Comparison of ENCODE assay signal across 8 cellular contexts in the genomic region with DNA sequence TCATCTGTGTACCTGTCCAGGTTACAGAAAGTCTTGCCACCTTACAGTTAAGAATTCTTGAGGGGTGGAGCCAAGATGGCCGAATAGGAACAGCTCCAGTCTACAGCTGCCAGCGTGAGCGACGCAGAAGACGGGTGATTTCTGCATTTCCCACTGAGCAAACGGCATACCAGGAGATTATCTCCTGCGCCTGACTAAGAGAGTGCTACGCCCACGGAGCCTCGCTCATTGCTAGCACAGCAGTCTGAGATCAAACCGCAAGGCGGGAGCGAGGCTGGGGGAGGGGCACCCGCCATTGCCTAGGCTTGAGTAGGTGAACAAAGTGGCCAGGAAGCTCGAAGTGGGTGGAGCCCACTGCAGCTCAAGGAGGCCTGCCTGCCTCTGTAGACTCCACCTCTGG.
DNase-seq lines count a peak whose midpoint lies in the region; ATAC-seq, FAIRE-seq and TF ChIP-seq lines count a peak whose summit lies in the region.
"Not testable (repeated sequence)": the region's sequence is repeated elsewhere in the genome, so short reads cannot be mapped to it uniquely, and the experiment has no call there.

No MANE protein-coding gene starts in this region.

- DNase-seq in A673 (ENCODE audit: low spot score) (peak; percentile 93), GM23338 (ENCODE audit: low spot score) (peak; percentile 53), NT2/D1 (ENCODE audit: low read depth, low spot score) (peak; percentile 43), fibroblast of pulmonary artery (ENCODE audit: low read depth) (peak; percentile 6), mesendoderm (peak; percentile 53)
- not testable (repeated sequence) for DNase-seq in K562 (ENCODE audit: extremely low read depth in 1 of 4, low spot score in 3 of 4); smooth muscle cell (lab: John Stamatoyannopoulos, UW; ENCODE audit: unreplicated experiment)

- H3K4me3 Mint-ChIP-seq in GM23338 = peak overlapping the region; percentile 51; the same call in 2 of the 3 replicates

- H2AFZ ChIP-seq in GM23338; K562 (ENCODE audit: low read depth, low read length); smooth muscle cell (ENCODE audit: low read depth): not testable (repeated sequence)

- POLR2A ChIA-PET in A673 (lab: Charles Lee; ENCODE audit: low non-redundant PET); K562 (lab: Yijun Ruan, JAX): not testable (repeated sequence)

- not testable (repeated sequence) for H4K5ac ChIP-seq in mesendoderm (ENCODE audit: low read length)

- not testable (repeated sequence) for H4K8ac ChIP-seq in mesendoderm (ENCODE audit: low read depth, low read length)

- not testable (repeated sequence) for H3K79me2 ChIP-seq in GM23338 (replicated peaks; ENCODE audit: insufficient read depth); K562 (ENCODE audit: control insufficient read depth, insufficient read depth, low read length); mesendoderm (ENCODE audit: control insufficient read depth, insufficient read depth, low read length); smooth muscle cell (ENCODE audit: low read depth)

- H3K4me3 ChIP-seq in A673 (ENCODE audit: low read depth, low read length, poor library complexity, severe bottlenecking) = peak overlapping the region; percentile 29
- H3K4me3 ChIP-seq in GM23338 = peak overlapping the region; percentile 52
- not testable (repeated sequence) for H3K4me3 ChIP-seq in NT2/D1 (ENCODE audit: insufficient read length, low read depth); K562; fibroblast of pulmonary artery (replicated peaks; ENCODE audit: low read depth, low read length); mesendoderm (ENCODE audit: low read length)
- peak overlapping the region; percentile 3 for H3K4me3 ChIP-seq in iPS-18a (ENCODE audit: low read length)
- peak overlapping the region; percentile 21 for H3K4me3 ChIP-seq in smooth muscle cell

- H3K9me3 Mint-ChIP-seq in GM23338 = peaks cover 16% of the 10 kb centered on the region; the same call in 2 of the 3 replicates

- H3F3A ChIP-seq in GM23338 (replicated peaks; ENCODE audit: low read depth); smooth muscle cell (ENCODE audit: low read depth): not testable (repeated sequence)

- peaks cover 44% of the 10 kb centered on the region for H3K36me3 Mint-ChIP-seq in GM23338 (ENCODE audit: low read depth)

- not testable (repeated sequence) for TF ChIP-seq CTCF in A673 (conservative IDR thresholded peaks at IDR 0.05; ENCODE audit: low read depth, low read length); GM23338 (conservative IDR thresholded peaks at IDR 0.05; ENCODE audit: low read depth in 2 of 2); K562 (IDR thresholded peaks at IDR 0.05 in 2 of 3, conservative IDR thresholded peaks at IDR 0.05 in 1 of 3; ENCODE audit: insufficient read depth in 2 of 3, low read depth in 1 of 3, low read length in 3 of 3); fibroblast of pulmonary artery (IDR thresholded peaks at IDR 0.05; ENCODE audit: low read length, missing control alignments); smooth muscle cell (IDR thresholded peaks at IDR 0.05; ENCODE audit: borderline replicate concordance, insufficient read depth, poor library complexity, severe bottlenecking)

- H3K9me3 ChIP-seq in A673 (ENCODE audit: low read depth, low read length, poor library complexity, severe bottlenecking); NT2/D1 (ENCODE audit: insufficient read depth, low read length); iPS-18a (ENCODE audit: control insufficient read depth, low read depth, low read length); smooth muscle cell (replicated peaks; ENCODE audit: low read depth): not testable (repeated sequence)
- H3K9me3 ChIP-seq in K562 (replicated peaks; ENCODE audit: control insufficient read depth, insufficient read depth, low read depth, low read length) = peaks cover 13% of the 10 kb centered on the region

- not testable (repeated sequence) for H3K23ac ChIP-seq in mesendoderm (ENCODE audit: low read length)

- peak overlapping the region; percentile 79; the same call in 1 of the 2 replicates for H3K27ac Mint-ChIP-seq in GM23338

- not testable (repeated sequence) for H2BK120ac ChIP-seq in mesendoderm (ENCODE audit: low read depth, low read length)

- CTCF ChIA-PET in A673 (lab: Charles Lee); K562 (lab: Yijun Ruan, JAX; ENCODE audit: low intra/inter-chr PET ratio): not testable (repeated sequence)

- FAIRE-seq in K562 (lab: Jason Lieb, UNC) = not testable (repeated sequence)

- ATAC-seq in GM23338 = peak; percentile 71
- ATAC-seq in K562 = not testable (repeated sequence)

- not testable (repeated sequence) for TF ChIP-seq RAD21 in K562 (CRISPR knock-in tag; conservative IDR thresholded peaks at IDR 0.05 in 1 of 2, IDR thresholded peaks at IDR 0.05 in 1 of 2)

- intact Hi-C loops in A673 (cut with micrococcal nuclease; ENCODE audit: unreplicated experiment); K562 (cut with micrococcal nuclease): not testable (repeated sequence)

- H3K4me1 Mint-ChIP-seq in GM23338 = peaks cover 18% of the 10 kb centered on the region

- not testable (repeated sequence) for H3K4ac ChIP-seq in mesendoderm (ENCODE audit: low read depth, low read length)

- H3K4me2 ChIP-seq in GM23338 (peak overlapping the region; percentile 25), smooth muscle cell (peak overlapping the region; percentile 6)
- H3K4me2 ChIP-seq in K562 (ENCODE audit: insufficient read depth, low read length); mesendoderm (ENCODE audit: low read length): not testable (repeated sequence)

- not testable (repeated sequence) for TF ChIP-seq POLR2A in K562 (conservative IDR thresholded peaks at IDR 0.05)

- not testable (repeated sequence) for BruUV-seq in A673 (replicated peaks; lab: Mats Ljungman, UMichigan); K562 (replicated peaks; lab: Mats Ljungman, UMichigan)

- not testable (repeated sequence) for H2BK5ac ChIP-seq in mesendoderm (ENCODE audit: low read length)

- WGBS in K562 (ENCODE audit: insufficient coverage, low coverage, missing lambda C conversion rate) = 92% methylated on average over 14 of the region's 15 CpGs
- no CpG with 5 or more reads among the region's 15 CpGs for WGBS in mesendoderm (ENCODE audit: extremely low coverage, insufficient coverage, low lambda C conversion rate)
- WGBS in smooth muscle cell (ENCODE audit: low lambda C conversion rate) = 59% methylated on average over 15 of the region's 15 CpGs

- not testable (repeated sequence) for TF ChIP-seq EP300 in K562 (IDR thresholded peaks at IDR 0.05; ENCODE audit: low read length)

- peaks cover 31% of the 10 kb centered on the region for H3K4me1 ChIP-seq in A673 (ENCODE audit: insufficient read depth, low read length, poor library complexity, severe bottlenecking)
- peaks cover 16% of the 10 kb centered on the region; the same call in 1 of the 2 replicates for H3K4me1 ChIP-seq in GM23338 (ENCODE audit: insufficient read depth)
- not testable (repeated sequence) for H3K4me1 ChIP-seq in NT2/D1 (ENCODE audit: insufficient read depth, insufficient read length); K562 (replicated peaks in 1 of 2; ENCODE audit: control insufficient read depth in 2 of 2, insufficient read depth in 2 of 2, low read length in 2 of 2); mesendoderm (ENCODE audit: control insufficient read depth, low read depth, low read length); smooth muscle cell (ENCODE audit: low read depth)
- peaks cover 18% of the 10 kb centered on the region for H3K4me1 ChIP-seq in iPS-18a (ENCODE audit: control insufficient read depth, low read depth, low read length)

- H2AK5ac ChIP-seq in mesendoderm (ENCODE audit: low read length) = not testable (repeated sequence)

- H4K20me1 ChIP-seq in GM23338 (replicated peaks; ENCODE audit: insufficient read depth); K562 (replicated peaks; ENCODE audit: control insufficient read depth, insufficient read depth, low read length); smooth muscle cell (ENCODE audit: low read depth): not testable (repeated sequence)

- not testable (repeated sequence) for H3K9ac ChIP-seq in NT2/D1 (ENCODE audit: insufficient read length, low read depth); K562 (ENCODE audit: insufficient read depth in 1 of 2, low read depth in 2 of 2, low read length in 2 of 2); iPS-18a (ENCODE audit: low read length); mesendoderm (ENCODE audit: low read length); smooth muscle cell (ENCODE audit: low read depth)

- peak overlapping the region; percentile 57 for H3K27ac ChIP-seq in A673 (ENCODE audit: low read depth, low read length, poor library complexity, severe bottlenecking)
- H3K27ac ChIP-seq in GM23338 (ENCODE audit: low read depth); K562 (ENCODE audit: extremely low read depth, low read depth, low read length); iPS-18a (ENCODE audit: low read length); mesendoderm (ENCODE audit: low read depth, low read length): not testable (repeated sequence)
- peak overlapping the region; percentile 28 for H3K27ac ChIP-seq in smooth muscle cell (ENCODE audit: low read depth)

- H3K9me1 ChIP-seq in K562 (ENCODE audit: control insufficient read depth, insufficient read depth, low read length) = not testable (repeated sequence)

- not testable (repeated sequence) for H3K9me2 ChIP-seq in GM23338 (ENCODE audit: insufficient read depth)

- in situ Hi-C loops in K562 (cut with MboI) = not testable (repeated sequence)

- H3K79me1 ChIP-seq in mesendoderm (ENCODE audit: low read length) = not testable (repeated sequence)

- H2BK15ac ChIP-seq in mesendoderm (replicated peaks; ENCODE audit: low read depth) = not testable (repeated sequence)

- not testable (repeated sequence) for H3K27me3 ChIP-seq in A673 (replicated peaks; ENCODE audit: insufficient read depth, low read depth, low read length, poor library complexity); GM23338 (ENCODE audit: insufficient read depth); NT2/D1 (ENCODE audit: insufficient read depth, insufficient read length); K562 (ENCODE audit: control insufficient read depth in 2 of 2, insufficient read depth in 2 of 2, low read length in 2 of 2); iPS-18a (ENCODE audit: control insufficient read depth, insufficient read depth, low read length); mesendoderm (ENCODE audit: insufficient read depth, low read length, poor library complexity); smooth muscle cell (ENCODE audit: low read depth)

- not testable (repeated sequence) for H3K36me3 ChIP-seq in A673 (ENCODE audit: insufficient read depth, low read length, poor library complexity, severe bottlenecking); GM23338 (ENCODE audit: insufficient read depth); NT2/D1 (ENCODE audit: insufficient read depth, insufficient read length, low read length); iPS-18a (ENCODE audit: control insufficient read depth, low read depth, low read length); mesendoderm (ENCODE audit: control insufficient read depth, insufficient read depth, low read length); smooth muscle cell (ENCODE audit: low read depth)
- H3K36me3 ChIP-seq in K562 (ENCODE audit: control insufficient read depth, insufficient read depth, low read length) = peaks cover 17% of the 10 kb centered on the region

- not testable (repeated sequence) for H3K27me3 Mint-ChIP-seq in GM23338 (ENCODE audit: insufficient read depth, low read depth, poor library complexity)

- not testable (repeated sequence) for H3K56ac ChIP-seq in mesendoderm (ENCODE audit: low read length)

- not testable (repeated sequence) for H3K18ac ChIP-seq in mesendoderm (ENCODE audit: low read length)
